In genomic region chr10:1737222-1738061, GRCh38 we compare ENCODE assay signal across 1 cellular context.
TF ChIP-seq lines count a peak whose summit lies in the region.

Gene ADARB2 (minus strand): TSS chr10:1737525.

TF ChIP-seq in GM12878, 131 proteins besides CTCF, POLR2A, EP300 and RAD21 (continued from another document):
- TF ChIP-seq NR2C2 (IDR thresholded peaks at IDR 0.05; ENCODE audit: borderline replicate concordance, control insufficient read depth, insufficient read length, low read depth) (no peak), HDAC6 (IDR thresholded peaks at IDR 0.05; ENCODE audit: unreplicated experiment) (no peak), ETV6 (conservative IDR thresholded peaks at IDR 0.05 in 1 of 2, IDR thresholded peaks at IDR 0.05 in 1 of 2; ENCODE audit: borderline replicate concordance in 1 of 2, low read depth in 1 of 2) (peak in 1 of 2 experiments; percentile 63; a peak in 1 of 4 replicates), PML (IDR thresholded peaks at IDR 0.05; ENCODE audit: low read length) (no peak; the same call in 1 of the 2 replicates), RB1 (IDR thresholded peaks at IDR 0.05; ENCODE audit: borderline replicate concordance) (peak; percentile 72; the same call in 1 of the 2 replicates), TCF3 (IDR thresholded peaks at IDR 0.05; ENCODE audit: borderline replicate concordance, insufficient read depth, low read depth, low read length) (no peak), MYC (IDR thresholded peaks at IDR 0.05; ENCODE audit: insufficient read depth, insufficient read length, insufficient replicate concordance, low read length, severe bottlenecking) (no peak), NR2C1 (IDR thresholded peaks at IDR 0.05) (no peak), NFIC (IDR thresholded peaks at IDR 0.05; ENCODE audit: low read depth, low read length) (peak; percentile 19; the same call in 1 of the 2 replicates), NR2F1 (conservative IDR thresholded peaks at IDR 0.05) (peak; percentile 46; the same call in 1 of the 2 replicates), TARDBP (IDR thresholded peaks at IDR 0.05; ENCODE audit: borderline replicate concordance) (no peak), HDGF (IDR thresholded peaks at IDR 0.05) (0 out of 2 replicates have a peak, but pooled peaks have one; percentile 29), GATAD2B (conservative IDR thresholded peaks at IDR 0.05; ENCODE audit: low read depth) (peak; percentile 87), FOXM1 (IDR thresholded peaks at IDR 0.05; ENCODE audit: low read depth, low read length) (peak; percentile 53; the same call in 1 of the 2 replicates), FOXK2 (IDR thresholded peaks at IDR 0.05) (no peak), CREM (IDR thresholded peaks at IDR 0.05; ENCODE audit: low read depth) (peak; percentile 6; the same call in 1 of the 2 replicates), ZZZ3 (IDR thresholded peaks at IDR 0.05; ENCODE audit: control insufficient read depth, insufficient read length, low read depth) (no peak), KDM1A (IDR thresholded peaks at IDR 0.05; ENCODE audit: borderline replicate concordance) (no peak), CEBPZ (IDR thresholded peaks at IDR 0.05; ENCODE audit: low read depth, low read length) (no peak), EED (IDR thresholded peaks at IDR 0.05; ENCODE audit: low read depth) (peak; percentile 87), TCF7 (IDR thresholded peaks at IDR 0.05; ENCODE audit: borderline replicate concordance) (no peak), JUNB (IDR thresholded peaks at IDR 0.05) (peak; percentile 61), MEF2B (IDR thresholded peaks at IDR 0.05; ENCODE audit: partially characterized antibody, poor library complexity, severe bottlenecking) (peak; percentile 98), BHLHE40 (IDR thresholded peaks at IDR 0.05; ENCODE audit: borderline replicate concordance in 1 of 2, low read depth in 2 of 2, low read length in 1 of 2) (0 out of 4 replicates have a peak, but pooled peaks of 1 of the 2 experiments have one; percentile 39), RAD51 (IDR thresholded peaks at IDR 0.05) (no peak), REST (IDR thresholded peaks at IDR 0.05; ENCODE audit: low read depth, low read length) (no peak), ASH2L (IDR thresholded peaks at IDR 0.05; ENCODE audit: borderline replicate concordance, low read depth) (no peak), MEF2A (IDR thresholded peaks at IDR 0.05; ENCODE audit: insufficient read depth, low read depth, low read length) (0 out of 2 replicates have a peak, but pooled peaks have one; percentile 30), RFX5 (IDR thresholded peaks at IDR 0.05; ENCODE audit: low read depth, low read length) (peak; percentile 92), HSF1 (IDR thresholded peaks at IDR 0.05; ENCODE audit: low read depth, low read length) (no peak), SREBF2 (IDR thresholded peaks at IDR 0.05; ENCODE audit: low read length) (no peak), CBFB (IDR thresholded peaks at IDR 0.05; ENCODE audit: low read depth) (no peak; the same call in 1 of the 2 replicates), CEBPB (IDR thresholded peaks at IDR 0.05; ENCODE audit: borderline replicate concordance in 1 of 2, low read depth in 2 of 2, low read length in 2 of 2) (no peak), ATF2 (IDR thresholded peaks at IDR 0.05; ENCODE audit: low read length) (peak; percentile 48; the same call in 1 of the 2 replicates), SMAD5 (IDR thresholded peaks at IDR 0.05; ENCODE audit: low read depth) (peak; percentile 68; the same call in 1 of the 2 replicates), MTA3 (IDR thresholded peaks at IDR 0.05; ENCODE audit: borderline replicate concordance, low read length) (no peak), RUNX3 (IDR thresholded peaks at IDR 0.05; ENCODE audit: low read length) (peak; percentile 87), SKIL (IDR thresholded peaks at IDR 0.05; ENCODE audit: low read depth, poor library complexity, severe bottlenecking) (peak; percentile 61), CBX5 (IDR thresholded peaks at IDR 0.05; ENCODE audit: low read depth) (no peak), E4F1 (IDR thresholded peaks at IDR 0.05; ENCODE audit: borderline replicate concordance, partially characterized antibody) (no peak), STAT3 (IDR thresholded peaks at IDR 0.05; ENCODE audit: low read depth, low read length) (no peak), ZSCAN29 (IDR thresholded peaks at IDR 0.05) (no peak), SUZ12 (IDR thresholded peaks at IDR 0.05; ENCODE audit: unreplicated experiment) (no peak), NBN (IDR thresholded peaks at IDR 0.05) (peak; percentile 61; the same call in 1 of the 2 replicates), ZNF24 (IDR thresholded peaks at IDR 0.05) (0 out of 2 replicates have a peak, but pooled peaks have one; percentile 25), BCLAF1 (IDR thresholded peaks at IDR 0.05) (no peak)
TF ChIP-seq in GM12878: peak in this region for 48.
